In the genomic region with DNA sequence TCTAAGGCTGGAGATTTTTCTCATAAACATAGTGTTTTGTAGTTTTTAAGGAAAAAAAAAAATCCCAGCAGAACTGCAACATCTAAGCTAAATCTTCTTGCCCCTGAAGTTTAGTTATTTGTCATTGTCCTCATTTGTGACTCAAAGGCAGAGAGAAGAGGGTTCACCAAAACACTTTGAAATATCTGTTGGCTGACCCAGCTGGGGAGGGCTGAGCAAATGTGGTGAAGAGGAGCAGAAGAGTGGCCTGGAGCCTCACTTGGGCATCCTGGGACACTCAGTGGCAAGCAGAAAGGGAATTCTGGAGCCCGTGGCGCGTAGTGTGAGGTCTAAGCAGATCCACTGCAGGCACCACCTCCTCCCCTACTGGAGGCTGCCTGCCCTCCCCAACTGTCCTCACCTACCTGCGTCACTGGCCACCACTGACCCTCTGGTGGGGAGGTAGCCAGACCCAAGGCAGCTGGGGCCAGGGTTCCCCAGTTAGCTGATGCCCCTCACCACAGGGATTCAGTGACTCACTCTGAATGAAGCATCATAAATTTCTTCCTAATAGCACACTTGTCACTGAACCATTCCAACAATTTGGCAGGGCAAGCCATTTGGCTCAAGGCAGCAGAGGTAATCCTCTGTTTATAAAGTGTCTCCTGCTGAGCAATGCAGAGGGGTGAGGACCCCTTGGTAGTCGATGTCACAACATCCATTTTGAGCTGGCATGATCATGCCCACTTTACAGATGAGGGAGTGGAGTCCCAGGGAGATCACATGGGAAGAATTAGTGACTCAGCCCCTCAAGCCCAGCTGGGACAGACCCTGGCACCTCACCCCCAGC, we compare ENCODE assay signal across 10 cellular contexts.
DNase-seq lines count a peak whose midpoint lies in the region; TF ChIP-seq lines count a peak whose summit lies in the region.
"Had no signal": no experiment of that assay in that cellular context is flagged by ENCODE, and none has a peak within 500 bp of the region (broad histone marks: within the 10 kb centered on the region; RNA-seq: fewer than 3 reads in every experiment).

No MANE protein-coding gene starts in this region.

- H3K36me3 Mint-ChIP-seq in nephron progenitor cell (ENCODE audit: low read depth), result no peaks in the 10 kb centered on the region
- H3K36me3 Mint-ChIP-seq in glutamatergic neuron (ENCODE audit: unreplicated experiment), result no peaks in the 10 kb centered on the region

- no peaks in the 10 kb centered on the region for H3K9me3 Mint-ChIP-seq in nephron progenitor cell
- H3K9me3 Mint-ChIP-seq in glutamatergic neuron (ENCODE audit: unreplicated experiment), result peaks cover 5% of the 10 kb centered on the region
- H3K9me3 Mint-ChIP-seq: activated T-cell treated with anti-CD3 and anti-CD28 coated beads, Interleukin-2, amount 50 U/mL, for 4 hours had no signal

- no peak for TF ChIP-seq CTCF in nephron progenitor cell (IDR thresholded peaks at IDR 0.05)
- no peak for TF ChIP-seq CTCF in glutamatergic neuron (IDR thresholded peaks at IDR 0.05; ENCODE audit: partially characterized antibody, unreplicated experiment)

- H3K27me3 Mint-ChIP-seq in nephron progenitor cell (ENCODE audit: low read depth, poor library complexity) (peaks cover 42% of the 10 kb centered on the region), glutamatergic neuron (ENCODE audit: unreplicated experiment) (peaks cover 11% of the 10 kb centered on the region)

- H3K4me1 Mint-ChIP-seq in nephron progenitor cell (peaks cover 32% of the 10 kb centered on the region), glutamatergic neuron (ENCODE audit: low read depth, unreplicated experiment) (peaks cover 9% of the 10 kb centered on the region)

- H3K4me3 Mint-ChIP-seq in nephron progenitor cell, result no peak overlapping the region
- no peak overlapping the region for H3K4me3 Mint-ChIP-seq in glutamatergic neuron (ENCODE audit: unreplicated experiment)
- H3K4me3 Mint-ChIP-seq: activated T-cell treated with anti-CD3 and anti-CD28 coated beads, Interleukin-2, amount 50 U/mL, for 4 hours had no signal

- H3K27ac Mint-ChIP-seq in nephron progenitor cell (peak overlapping the region; percentile 89), glutamatergic neuron (ENCODE audit: unreplicated experiment) (no peak overlapping the region)

- peak; percentile 56 for DNase-seq in NCI-H2171 treated with DMSO at 0.1 percent for 48 hours (lab: John Stamatoyannopoulos, UW)
- DNase-seq in NCI-H2171 (lab: John Stamatoyannopoulos, UW), result no peak
- peak; percentile 20 for DNase-seq in HS-5 (ENCODE audit: low read depth)
- peak; percentile 79 for DNase-seq in T1000 (lab: John Stamatoyannopoulos, UW)
- DNase-seq in nephron progenitor cell, result peak; percentile 35
- no peak for DNase-seq in stimulated activated CD4-positive, alpha-beta T cell treated with anti-CD3 and anti-CD28 coated beads, Interleukin-2, amount 100 ng/mL, for 48 hours
- no peak for DNase-seq in glutamatergic neuron
- no peak for DNase-seq in stimulated activated CD4-positive, alpha-beta T cell treated with anti-CD3 and anti-CD28 coated beads, Interleukin-15, amount 100 ng/mL, for 24 hours
- DNase-seq: activated T-cell treated with anti-CD3 and anti-CD28 coated beads, Interleukin-2, amount 50 U/mL, for 4 hours; spleen had no signal

Comparison
In these comparisons a context has a peak if more than half of its experiments do, and no peak if none do; other contexts are left out.
1. DNase-seq: peak in NCI-H2171 treated with DMSO at 0.1 percent for 48 hours (single experiment), HS-5 (single experiment), T1000 (single experiment) and nephron progenitor cell (single experiment); none in NCI-H2171 (single experiment), stimulated activated CD4-positive, alpha-beta T cell treated with anti-CD3 and anti-CD28 coated beads, Interleukin-2, amount 100 ng/mL, for 48 hours (0 of 2), glutamatergic neuron (single experiment) and stimulated activated CD4-positive, alpha-beta T cell treated with anti-CD3 and anti-CD28 coated beads, Interleukin-15, amount 100 ng/mL, for 24 hours (single experiment).